Comparison of ENCODE assay signal across 13 cellular contexts in the genomic region with DNA sequence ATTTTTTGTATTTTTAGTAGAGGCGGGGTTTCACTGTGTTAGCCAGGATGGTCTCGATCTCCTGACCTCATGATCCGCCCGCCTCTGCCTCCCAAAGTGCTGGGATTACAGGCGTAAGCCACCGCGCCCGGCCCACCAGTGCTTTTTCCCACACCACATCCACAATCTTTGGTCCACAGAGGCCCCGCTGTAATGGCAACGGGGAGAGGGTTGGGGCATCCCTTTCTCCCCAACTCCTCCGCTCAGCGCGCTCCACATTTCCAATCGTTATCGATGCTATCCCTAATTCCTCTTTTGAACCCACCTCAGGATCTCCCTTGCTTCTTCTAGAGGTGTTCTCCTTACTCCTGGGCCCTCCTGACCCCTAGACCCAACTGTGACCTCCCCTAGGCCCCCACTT. TPM values are rescaled to one million over a fixed set of nuclear protein-coding genes. Genes with fewer than 3 reads are reported as not detected.
DNase-seq lines count a peak whose midpoint lies in the region; ATAC-seq and TF ChIP-seq lines count a peak whose summit lies in the region.
"Not testable (repeated sequence)": the region's sequence is repeated elsewhere in the genome, so short reads cannot be mapped to it uniquely, and the experiment has no call there.
"Had no signal": no experiment of that assay in that cellular context is flagged by ENCODE, and none has a peak within 500 bp of the region (broad histone marks: within the 10 kb centered on the region; RNA-seq: fewer than 3 reads in every experiment).

No MANE protein-coding gene starts in this region.

- not testable (repeated sequence) for H2AFZ ChIP-seq in HCT116 (ENCODE audit: low read depth, low read length, poor library complexity, severe bottlenecking)

- intact Hi-C loops in HCT116 (cut with micrococcal nuclease) (loop anchor here (10.0 kb wide), 2 partner anchors 475 to 765 kb away; no protein-coding TSS in a partner anchor), upper lobe of right lung (cut with DNase I) (loop anchor here (10.0 kb wide), 1 partner anchor 735 kb away; no protein-coding TSS in a partner anchor)
- intact Hi-C loops in body of pancreas (cut with DNase I); esophagus muscularis mucosa (cut with DNase I): not testable (repeated sequence)

- H3K56ac ChIP-seq in mesendoderm (ENCODE audit: low read length), result peak overlapping the region; percentile 42

- not testable (repeated sequence) for BruUV-seq in HCT116 (replicated peaks; lab: Mats Ljungman, UMichigan)

- ATAC-seq in HCT116, body of pancreas, upper lobe of right lung: not testable (repeated sequence)

- not testable (repeated sequence) for H3K9me3 Mint-ChIP-seq in progenitor cell of endocrine pancreas (ENCODE audit: low read depth)

- H3K4me1 ChIP-seq in HCT116 (ENCODE audit: control insufficient read depth in 1 of 2, insufficient read depth in 2 of 2, low read length in 2 of 2), result peaks cover 19% of the 10 kb centered on the region in 2 experiments
- peaks cover 19% of the 10 kb centered on the region for H3K4me1 ChIP-seq in body of pancreas
- H3K4me1 ChIP-seq in esophagus muscularis mucosa, result peaks cover 11 to 20% (median 15%) of the 10 kb centered on the region in 4 donors
- H3K4me1 ChIP-seq in mesendoderm (ENCODE audit: control insufficient read depth, low read depth, low read length), result not testable (repeated sequence)
- H3K4me1 ChIP-seq in upper lobe of right lung, result peaks cover 10% of the 10 kb centered on the region

- H2AK5ac ChIP-seq in mesendoderm (ENCODE audit: low read length), result not testable (repeated sequence)

- H3K9me2 ChIP-seq in HCT116 (ENCODE audit: insufficient read depth), result not testable (repeated sequence)

- TF ChIP-seq CTCF in HCT116 (IDR thresholded peaks at IDR 0.05 in 2 of 3, conservative IDR thresholded peaks at IDR 0.05 in 1 of 3; ENCODE audit: borderline replicate concordance in 1 of 3, insufficient read depth in 1 of 3, low read depth in 2 of 3, low read length in 2 of 3); body of pancreas (IDR thresholded peaks at IDR 0.05); esophagus muscularis mucosa (IDR thresholded peaks at IDR 0.05); progenitor cell of endocrine pancreas (IDR thresholded peaks at IDR 0.05; ENCODE audit: unreplicated experiment); upper lobe of right lung (IDR thresholded peaks at IDR 0.05): not testable (repeated sequence)

- H3K4ac ChIP-seq in mesendoderm (ENCODE audit: low read depth, low read length), result not testable (repeated sequence)

- peak overlapping the region; percentile 82 for H3K27ac Mint-ChIP-seq in progenitor cell of endocrine pancreas

- H3K18ac ChIP-seq in mesendoderm (ENCODE audit: low read length), result not testable (repeated sequence)

- H3K4me3 Mint-ChIP-seq in progenitor cell of endocrine pancreas (ENCODE audit: low read depth), result not testable (repeated sequence)

- DNase-seq in HCT116 (ENCODE audit: low read depth, low spot score); body of pancreas; esophagus muscularis mucosa (ENCODE audit: extremely low spot score); mesendoderm; progenitor cell of endocrine pancreas (ENCODE audit: low spot score, unreplicated experiment); upper lobe of right lung: not testable (repeated sequence)

- not testable (repeated sequence) for H3K79me2 ChIP-seq in HCT116 (ENCODE audit: insufficient read depth, low read length); mesendoderm (ENCODE audit: control insufficient read depth, insufficient read depth, low read length)

- 82 to 84% methylated on average over 14 to 15 of the region's 15 CpGs for WGBS in body of pancreas, 2 donors
- WGBS in esophagus muscularis mucosa, result 92% methylated on average over 15 of the region's 15 CpGs
- WGBS in mesendoderm (ENCODE audit: extremely low coverage, insufficient coverage, low lambda C conversion rate), result no CpG with 5 or more reads among the region's 15 CpGs

- CTCF ChIA-PET in HCT116 (lab: Charles Lee), result interaction anchor here (1.0 to 1.7 kb wide), 2 partner anchors 8 to 107 kb away, joined by 3 to 21 read pairs; no protein-coding TSS in a partner anchor

- TF ChIP-seq POLR2A in HCT116 (IDR thresholded peaks at IDR 0.05; ENCODE audit: borderline replicate concordance, extremely low read depth, insufficient read depth, insufficient read length); body of pancreas (IDR thresholded peaks at IDR 0.05); esophagus muscularis mucosa (IDR thresholded peaks at IDR 0.05; ENCODE audit: low read depth): not testable (repeated sequence)

- H4K5ac ChIP-seq in mesendoderm (ENCODE audit: low read length), result not testable (repeated sequence)

- H3K9me3 ChIP-seq in HCT116 (ENCODE audit: control insufficient read depth in 1 of 2, insufficient read depth in 1 of 2, low read depth in 1 of 2, low read length in 2 of 2); body of pancreas; esophagus muscularis mucosa; upper lobe of right lung: not testable (repeated sequence)

- H3K9ac ChIP-seq in HCT116 (ENCODE audit: low read length), result peak overlapping the region; percentile 58
- not testable (repeated sequence) for H3K9ac ChIP-seq in mesendoderm (ENCODE audit: low read length)

- H3K27me3 Mint-ChIP-seq in progenitor cell of endocrine pancreas, result peaks cover 18% of the 10 kb centered on the region

- peak overlapping the region; percentile 64 for H3K4me2 ChIP-seq in HCT116 (ENCODE audit: low read length)
- H3K4me2 ChIP-seq in mesendoderm (ENCODE audit: low read length), result not testable (repeated sequence)

- TF ChIP-seq RAD21 in HCT116 (IDR thresholded peaks at IDR 0.05; ENCODE audit: low read depth), result not testable (repeated sequence)

- H3K36me3 ChIP-seq in HCT116 (ENCODE audit: control insufficient read depth in 1 of 2, insufficient read depth in 2 of 2, low read length in 2 of 2); body of pancreas (replicated peaks in 1 of 2; ENCODE audit: insufficient read depth in 1 of 2, low read depth in 2 of 2); esophagus muscularis mucosa; mesendoderm (ENCODE audit: control insufficient read depth, insufficient read depth, low read length); upper lobe of right lung: not testable (repeated sequence)

- H3K27ac ChIP-seq in HCT116 (ENCODE audit: low read depth, low read length) (0 out of 2 replicates have a peak overlapping the region, but pooled peaks have one; percentile 1), body of pancreas (peak overlapping the region in 3 of 4 donors; percentile 86 to 92 (median 87)), esophagus muscularis mucosa (replicated peaks in 1 of 4) (peak overlapping the region in 1 of 4 donors; percentile 59), upper lobe of right lung (peak overlapping the region; percentile 83)
- H3K27ac ChIP-seq in mesendoderm (ENCODE audit: low read depth, low read length), result not testable (repeated sequence)

- not testable (repeated sequence) for H2BK120ac ChIP-seq in mesendoderm (ENCODE audit: low read depth, low read length)

- RAD21 ChIA-PET in HCT116 (lab: Charles Lee; ENCODE audit: low non-redundant PET in 1 of 2, low total read pairs in 2 of 2, uncharacterized antibody in 2 of 2, unreplicated experiment in 2 of 2), result interaction anchor here in 1 of 2 experiments (1.0 kb wide), 1 partner anchor 108 kb away, joined by 3 read pairs; no protein-coding TSS in a partner anchor

- H2BK15ac ChIP-seq in mesendoderm (replicated peaks; ENCODE audit: low read depth), result not testable (repeated sequence)

- H3K23ac ChIP-seq in mesendoderm (ENCODE audit: low read length), result not testable (repeated sequence)

- H4K8ac ChIP-seq in mesendoderm (ENCODE audit: low read depth, low read length), result not testable (repeated sequence)

- not testable (repeated sequence) for H4K20me1 ChIP-seq in HCT116 (ENCODE audit: insufficient read depth)

- peaks cover 20% of the 10 kb centered on the region for H3K4me1 Mint-ChIP-seq in progenitor cell of endocrine pancreas (ENCODE audit: low read depth)

- not testable (repeated sequence) for H3K79me1 ChIP-seq in mesendoderm (ENCODE audit: low read length)

- H3K4me3 ChIP-seq in HCT116 (replicated peaks in 1 of 2; ENCODE audit: low read depth in 1 of 2, low read length in 2 of 2) (peak overlapping the region in 1 of 2 experiments; percentile 34; a peak in 2 of 4 replicates), esophagus muscularis mucosa (peak overlapping the region in 3 of 4 donors; percentile 5 to 27 (median 24))
- H3K4me3 ChIP-seq in body of pancreas; mesendoderm (ENCODE audit: low read length); upper lobe of right lung: not testable (repeated sequence)

- H3K36me3 Mint-ChIP-seq in progenitor cell of endocrine pancreas (ENCODE audit: insufficient read depth), result not testable (repeated sequence)

- not testable (repeated sequence) for H2BK5ac ChIP-seq in mesendoderm (ENCODE audit: low read length)

- TF ChIP-seq EP300 in esophagus muscularis mucosa (IDR thresholded peaks at IDR 0.05), result not testable (repeated sequence)

- not testable (repeated sequence) for H3K27me3 ChIP-seq in HCT116 (ENCODE audit: insufficient read depth, low read length); body of pancreas; esophagus muscularis mucosa; mesendoderm (ENCODE audit: insufficient read depth, low read length, poor library complexity); upper lobe of right lung

- POLR2A ChIA-PET in HCT116 (lab: Charles Lee), result interaction anchor here (1.0 to 1.6 kb wide), 2 partner anchors 12 to 16 kb away, joined by 3 to 7 read pairs; no protein-coding TSS in a partner anchor

RNA-seq across cellular contexts. Expression of gene CFAP45, which starts 0.3 kb away (rescaled TPM):
- total RNA-seq in HCT116 (2021; ENCODE audit: unreplicated experiment) (0.59 TPM), body of pancreas (not detected), esophagus muscularis mucosa (under 1 TPM in 2 of 4 donors, not detected in 2; 0.17 to 0.32 TPM), progenitor cell of endocrine pancreas (0.74 and 1.0 TPM in 2 replicates), upper lobe of right lung (1.9 TPM)
- polyA plus RNA-seq in HCT116 (2012), result 0.52 and 0.91 TPM in 2 replicates
- polyA plus RNA-seq in mesendoderm (2013, experiment 1 of 2), result 0.51 TPM
- polyA plus RNA-seq in mesendoderm (2013, experiment 2 of 2), result 0.60 TPM
- total RNA-seq: left lobe of liver, skeletal muscle tissue had no signal

RNA-seq across cellular contexts. Expression of gene TAGLN2, which starts 25.7 kb away (rescaled TPM):
- 127 TPM for total RNA-seq in HCT116 (2021; ENCODE audit: unreplicated experiment)
- 174 and 182 TPM in 2 replicates for polyA plus RNA-seq in HCT116 (2012)
- total RNA-seq in body of pancreas, result 100 to 1,000 TPM in 1 of 2 donors, 10 to 100 TPM in 1; 63.0 to 118 TPM
- total RNA-seq in esophagus muscularis mucosa, result 100 to 1,000 TPM; 125 to 276 (median 228) TPM
- 155 TPM for polyA plus RNA-seq in mesendoderm (2013, experiment 1 of 2)
- 159 TPM for polyA plus RNA-seq in mesendoderm (2013, experiment 2 of 2)
- 153 and 159 TPM in 2 replicates for total RNA-seq in progenitor cell of endocrine pancreas
- total RNA-seq in upper lobe of right lung, result 435 TPM

RNA-seq across cellular contexts. Expression of gene VSIG8, which starts 37.2 kb away (rescaled TPM):
- total RNA-seq in HCT116 (2021; ENCODE audit: unreplicated experiment) (not detected), body of pancreas (not detected), esophagus muscularis mucosa (not detected), progenitor cell of endocrine pancreas (0.20 TPM in 1 of 2 replicates, not detected in the other), upper lobe of right lung (not detected)
- 0.05 TPM in 1 of 2 replicates, not detected in the other for polyA plus RNA-seq in HCT116 (2012)
- not detected for polyA plus RNA-seq in mesendoderm (2013, experiment 1 of 2)
- not detected for polyA plus RNA-seq in mesendoderm (2013, experiment 2 of 2)
- total RNA-seq: activated naive CD8-positive, alpha-beta T cell treated with anti-CD3 and anti-CD28 coated beads for 36 hours; CD8-positive, alpha-beta memory T cell; dermis blood vessel endothelial cell; epithelial cell of proximal tubule; left lobe of liver; skeletal muscle tissue had no signal
- polyA plus RNA-seq: CD8-positive, alpha-beta memory T cell had no signal

RNA-seq across cellular contexts. Expression of gene IGSF9, which starts 45.8 kb away (rescaled TPM):
- total RNA-seq in HCT116 (2021; ENCODE audit: unreplicated experiment), result 10.3 TPM
- 3.9 and 4.4 TPM in 2 replicates for polyA plus RNA-seq in HCT116 (2012)
- 1 to 10 TPM; 2.3 to 4.9 TPM for total RNA-seq in body of pancreas
- under 1 TPM in 2 of 4 donors, not detected in 2; 0.17 to 0.23 TPM for total RNA-seq in esophagus muscularis mucosa
- polyA plus RNA-seq in mesendoderm (2013, experiment 1 of 2), result 10.4 TPM
- 10.1 TPM for polyA plus RNA-seq in mesendoderm (2013, experiment 2 of 2)
- total RNA-seq in progenitor cell of endocrine pancreas, result 68.2 and 68.6 TPM in 2 replicates
- 2.2 TPM for total RNA-seq in upper lobe of right lung
- total RNA-seq: dermis blood vessel endothelial cell had no signal
- polyA plus RNA-seq: CD8-positive, alpha-beta memory T cell had no signal

RNA-seq across cellular contexts. Expression of gene SLAMF9, which starts 54.4 kb away (rescaled TPM):
- total RNA-seq in HCT116 (2021; ENCODE audit: unreplicated experiment) (not detected), body of pancreas (not detected), esophagus muscularis mucosa (not detected), progenitor cell of endocrine pancreas (not detected in 2 replicates), upper lobe of right lung (not detected)
- not detected in 2 replicates for polyA plus RNA-seq in HCT116 (2012)
- polyA plus RNA-seq in mesendoderm (2013, experiment 1 of 2), result 0.07 TPM
- not detected for polyA plus RNA-seq in mesendoderm (2013, experiment 2 of 2)
- total RNA-seq: activated CD4-positive, alpha-beta T cell treated with anti-CD3 and anti-CD28 coated beads for 36 hours; activated naive CD8-positive, alpha-beta T cell treated with anti-CD3 and anti-CD28 coated beads for 36 hours; CD8-positive, alpha-beta memory T cell; dermis blood vessel endothelial cell; epithelial cell of proximal tubule; skeletal muscle tissue had no signal
- polyA plus RNA-seq: CD8-positive, alpha-beta memory T cell had no signal
